11 cellular contexts compared by ENCODE assay signal in genomic region chr10:103695584-103696005, GRCh38.
DNase-seq lines count a peak whose midpoint lies in the region; ATAC-seq and TF ChIP-seq lines count a peak whose summit lies in the region.
"Had no signal": no experiment of that assay in that cellular context is flagged by ENCODE, and none has a peak within 500 bp of the region (broad histone marks: within the 10 kb centered on the region; RNA-seq: fewer than 3 reads in every experiment).

No MANE protein-coding gene starts in this region.

- H4K20me1 ChIP-seq in Karpas-422 (ENCODE audit: insufficient read depth, low read depth, low read length), result no peaks in the 10 kb centered on the region

- H3K4me1 ChIP-seq in A673 (ENCODE audit: insufficient read depth, low read length, poor library complexity, severe bottlenecking) (peaks cover 31% of the 10 kb centered on the region), Karpas-422 (ENCODE audit: low read length) (peaks cover 13% of the 10 kb centered on the region)

- no peak for ATAC-seq in GM18858 (IDR thresholded peaks at IDR 0.05; ENCODE audit: unreplicated experiment)
- ATAC-seq in GM18520 (IDR thresholded peaks at IDR 0.05; ENCODE audit: unreplicated experiment), result no peak

- DNase-seq in A673 (ENCODE audit: low spot score) (peak; percentile 53), Karpas-422 (peak; percentile 57), coronary artery (ENCODE audit: low spot score) (no peak), mucosa of gallbladder (ENCODE audit: low spot score) (peak; percentile 64), germinal center (ENCODE audit: low spot score) (no peak)
- DNase-seq in stimulated activated CD4-positive, alpha-beta T cell treated with anti-CD3 and anti-CD28 coated beads, Interleukin-2, amount 100 ng/mL, for 48 hours, result no peak
- DNase-seq: activated naive CD4-positive, alpha-beta T cell treated with anti-CD3 and anti-CD28 coated beads, Interleukin-2, amount 50 U/mL, for 16 hours; NCI-H510A; T-helper 9 cell had no signal

- no peak overlapping the region for H3K4me2 ChIP-seq in Karpas-422 (ENCODE audit: low read depth, low read length, poor library complexity, severe bottlenecking)

- no peaks in the 10 kb centered on the region for H3K79me2 ChIP-seq in Karpas-422 (ENCODE audit: low read length)

- no peak overlapping the region for H3K9ac ChIP-seq in Karpas-422 (ENCODE audit: low read length)

- no peaks in the 10 kb centered on the region for H3K36me3 ChIP-seq in A673 (ENCODE audit: insufficient read depth, low read length, poor library complexity, severe bottlenecking)
- H3K36me3 ChIP-seq in Karpas-422 (ENCODE audit: insufficient read depth, low read length), result no peaks in the 10 kb centered on the region

- H3K27ac ChIP-seq in A673 (ENCODE audit: low read depth, low read length, poor library complexity, severe bottlenecking), result peak overlapping the region; percentile 33
- no peak overlapping the region for H3K27ac ChIP-seq in Karpas-422 (ENCODE audit: low read length)
- H3K27ac ChIP-seq in coronary artery, result peak overlapping the region; percentile 75 to 89

- no peaks in the 10 kb centered on the region for H3K9me3 ChIP-seq in A673 (ENCODE audit: low read depth, low read length, poor library complexity, severe bottlenecking)
- H3K9me3 ChIP-seq in Karpas-422 (ENCODE audit: low read length), result no peaks in the 10 kb centered on the region

- H3K4me3 ChIP-seq in A673 (ENCODE audit: low read depth, low read length, poor library complexity, severe bottlenecking), result no peak overlapping the region
- H3K4me3 ChIP-seq in Karpas-422 (ENCODE audit: low read length), result no peak overlapping the region
- H3K4me3 ChIP-seq in coronary artery, result no peak overlapping the region

- intact Hi-C loops in A673 (cut with micrococcal nuclease; ENCODE audit: unreplicated experiment), result no loop called here

- no peaks in the 10 kb centered on the region for H3K9me2 ChIP-seq in Karpas-422 (replicated peaks; ENCODE audit: insufficient read depth, low read length)

- no peak overlapping the region for H2AFZ ChIP-seq in Karpas-422 (ENCODE audit: low read length)

- CTCF ChIA-PET in A673 (lab: Charles Lee), result no interaction called here

- BruUV-seq in A673 (replicated peaks; lab: Mats Ljungman, UMichigan), result no TSS peak

- H3K27me3 ChIP-seq in A673 (replicated peaks; ENCODE audit: insufficient read depth, low read depth, low read length, poor library complexity) (no peaks in the 10 kb centered on the region), Karpas-422 (ENCODE audit: low read length) (no peaks in the 10 kb centered on the region)

- POLR2A ChIA-PET in A673 (lab: Charles Lee; ENCODE audit: low non-redundant PET), result no interaction called here

- no peak for TF ChIP-seq CTCF in A673 (conservative IDR thresholded peaks at IDR 0.05; ENCODE audit: low read depth, low read length)
- TF ChIP-seq CTCF in coronary artery (IDR thresholded peaks at IDR 0.05), result no peak

Comparison
In these comparisons a context has a peak if more than half of its experiments do, and no peak if none do; other contexts are left out.
1. DNase-seq: peak in A673 (single experiment), Karpas-422 (single experiment) and mucosa of gallbladder (single experiment); none in coronary artery (single experiment), germinal center (single experiment) and stimulated activated CD4-positive, alpha-beta T cell treated with anti-CD3 and anti-CD28 coated beads, Interleukin-2, amount 100 ng/mL, for 48 hours (0 of 2).